ENCODE assay signal across 17 cellular contexts in the genomic region with DNA sequence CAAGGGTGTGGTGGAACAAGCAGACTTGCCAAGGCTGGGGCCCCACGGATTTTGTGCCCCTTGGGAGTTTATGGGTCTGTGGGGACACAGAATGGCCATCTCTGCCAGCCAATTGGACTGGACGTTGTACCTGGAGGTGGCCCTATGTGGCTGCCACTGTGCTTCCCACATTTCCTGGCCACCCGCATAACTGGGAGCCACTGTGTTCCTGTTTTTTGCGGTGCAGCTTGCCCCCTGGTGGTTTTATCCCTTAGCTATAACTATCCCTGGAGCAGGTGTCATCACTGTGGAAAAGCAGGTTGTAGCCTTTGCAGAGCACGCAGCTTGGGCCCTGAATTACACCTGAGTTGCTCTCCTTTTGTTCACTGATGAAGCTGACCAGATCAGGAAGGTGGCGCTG.
DNase-seq lines count a peak whose midpoint lies in the region; ATAC-seq, FAIRE-seq and TF ChIP-seq lines count a peak whose summit lies in the region.
"Had no signal": no experiment of that assay in that cellular context is flagged by ENCODE, and none has a peak within 500 bp of the region (broad histone marks: within the 10 kb centered on the region; RNA-seq: fewer than 3 reads in every experiment).

No MANE protein-coding gene starts in this region.

- peak; percentile 49 for DNase-seq in ELF-1 (ENCODE audit: low read depth, low spot score)
- DNase-seq in HT-29 (ENCODE audit: low spot score) = peak; percentile 35
- no peak for DNase-seq in stimulated activated CD4-positive, alpha-beta T cell treated with anti-CD3 and anti-CD28 coated beads, Interleukin-4, amount 100 ng/mL, for 24 hours
- no peak for DNase-seq in GM19239 (ENCODE audit: insufficient read length, low spot score)
- DNase-seq in type B pancreatic cell (ENCODE audit: extremely low spot score, unreplicated experiment) = no peak
- DNase-seq: activated CD4-positive, alpha-beta T cell treated with anti-CD3 and anti-CD28 coated beads for 48 hours; effector memory CD8-positive, alpha-beta T cell; glutamatergic neuron; lower lobe of right lung; NCI-H1930 had no signal

- H3K9me3 Mint-ChIP-seq in type B pancreatic cell = no peaks in the 10 kb centered on the region
- H3K9me3 Mint-ChIP-seq: effector memory CD8-positive, alpha-beta T cell; neural crest cell; T-helper 1 cell treated with Interleukin-12 subunit alpha and Interleukin-12 subunit beta and Interleukin-4 antibody, amounts not matched to agents 30 μg/mL and 1 μg/mL, for 36 hours had no signal

- no peak overlapping the region for H3K9ac ChIP-seq in liver (ENCODE audit: low read depth in 1 of 2, low read length in 2 of 2)

- no peak for FAIRE-seq in GM19239 (lab: Jason Lieb, UNC)
- FAIRE-seq: astrocyte, GM12892 had no signal

- H3K27me3 Mint-ChIP-seq in type B pancreatic cell = no peaks in the 10 kb centered on the region
- H3K27me3 Mint-ChIP-seq: effector memory CD8-positive, alpha-beta T cell had no signal

- TF ChIP-seq CTCF in liver (IDR thresholded peaks at IDR 0.05; ENCODE audit: low read depth, low read length, missing input control) (peak; percentile 58), type B pancreatic cell (conservative IDR thresholded peaks at IDR 0.05) (no peak)

- no peak overlapping the region for H3K4me3 Mint-ChIP-seq in type B pancreatic cell
- H3K4me3 Mint-ChIP-seq: effector memory CD8-positive, alpha-beta T cell; neural crest cell; T-helper 1 cell treated with Interleukin-12 subunit alpha and Interleukin-12 subunit beta and Interleukin-4 antibody, amounts not matched to agents 30 μg/mL and 1 μg/mL, for 36 hours had no signal

- 63% methylated on average over 6 of the region's 6 CpGs for WGBS in liver

- H3K27ac ChIP-seq in liver (ENCODE audit: low read depth in 1 of 2, low read length in 2 of 2) = no peak overlapping the region
- H3K27ac ChIP-seq: lower lobe of right lung had no signal

- ATAC-seq in SK-N-SH treated with all-trans-retinoic acid at 6 μM for 48 hours (peak; percentile 86), HG02678 (IDR thresholded peaks at IDR 0.05; ENCODE audit: unreplicated experiment) (no peak)
- ATAC-seq: effector memory CD8-positive, alpha-beta T cell; lower lobe of right lung had no signal

- no peak overlapping the region for H3K27ac Mint-ChIP-seq in type B pancreatic cell
- H3K27ac Mint-ChIP-seq: effector memory CD8-positive, alpha-beta T cell; T-helper 1 cell treated with Interleukin-12 subunit alpha and Interleukin-12 subunit beta and Interleukin-4 antibody, amounts not matched to agents 30 μg/mL and 1 μg/mL, for 36 hours had no signal

- H3K4me1 ChIP-seq in liver (ENCODE audit: control insufficient read depth in 4 of 4, insufficient read depth in 4 of 4, low read length in 3 of 4) = no peaks in the 10 kb centered on the region

- no peaks in the 10 kb centered on the region for H3K27me3 ChIP-seq in liver (ENCODE audit: control insufficient read depth in 4 of 4, insufficient read depth in 4 of 4, low read length in 3 of 4)

- no peaks in the 10 kb centered on the region for H3K4me1 Mint-ChIP-seq in type B pancreatic cell (ENCODE audit: unreplicated experiment)
- H3K4me1 Mint-ChIP-seq: neural crest cell had no signal

- H3K4me3 ChIP-seq in liver (ENCODE audit: low read depth in 1 of 3, low read length in 3 of 3) = no peak overlapping the region
- H3K4me3 ChIP-seq: lower lobe of right lung had no signal

- no peaks in the 10 kb centered on the region for H3K36me3 Mint-ChIP-seq in type B pancreatic cell

- H3K9me3 ChIP-seq in liver (ENCODE audit: control insufficient read depth in 4 of 4, low read length in 3 of 4) = no peaks in the 10 kb centered on the region
- H3K9me3 ChIP-seq: lower lobe of right lung had no signal

- peak; percentile 89 to 90 for TF ChIP-seq RAD21 in liver (IDR thresholded peaks at IDR 0.05)

- no peaks in the 10 kb centered on the region for H3K36me3 ChIP-seq in liver (ENCODE audit: control insufficient read depth in 4 of 4, insufficient read depth in 3 of 4, low read depth in 1 of 4, low read length in 3 of 4)
- H3K36me3 ChIP-seq: lower lobe of right lung had no signal

TF ChIP-seq in SK-N-SH treated with all-trans-retinoic acid at 6 μM for 48 hours, 23 proteins besides CTCF, POLR2A, EP300 and RAD21:
- no peak for TF ChIP-seq ZC3H10 (CRISPR knock-in tag; IDR thresholded peaks at IDR 0.05)
- no peak for TF ChIP-seq ZFP3 (CRISPR knock-in tag; IDR thresholded peaks at IDR 0.05)
- TF ChIP-seq TCF4 (CRISPR knock-in tag; IDR thresholded peaks at IDR 0.05; ENCODE audit: borderline replicate concordance) = no peak
- no peak for TF ChIP-seq PATZ1 (CRISPR knock-in tag; IDR thresholded peaks at IDR 0.05; ENCODE audit: borderline replicate concordance)

TF ChIP-seq in liver, 16 proteins besides CTCF, POLR2A, EP300 and RAD21:
- TF ChIP-seq, protein P1, sequence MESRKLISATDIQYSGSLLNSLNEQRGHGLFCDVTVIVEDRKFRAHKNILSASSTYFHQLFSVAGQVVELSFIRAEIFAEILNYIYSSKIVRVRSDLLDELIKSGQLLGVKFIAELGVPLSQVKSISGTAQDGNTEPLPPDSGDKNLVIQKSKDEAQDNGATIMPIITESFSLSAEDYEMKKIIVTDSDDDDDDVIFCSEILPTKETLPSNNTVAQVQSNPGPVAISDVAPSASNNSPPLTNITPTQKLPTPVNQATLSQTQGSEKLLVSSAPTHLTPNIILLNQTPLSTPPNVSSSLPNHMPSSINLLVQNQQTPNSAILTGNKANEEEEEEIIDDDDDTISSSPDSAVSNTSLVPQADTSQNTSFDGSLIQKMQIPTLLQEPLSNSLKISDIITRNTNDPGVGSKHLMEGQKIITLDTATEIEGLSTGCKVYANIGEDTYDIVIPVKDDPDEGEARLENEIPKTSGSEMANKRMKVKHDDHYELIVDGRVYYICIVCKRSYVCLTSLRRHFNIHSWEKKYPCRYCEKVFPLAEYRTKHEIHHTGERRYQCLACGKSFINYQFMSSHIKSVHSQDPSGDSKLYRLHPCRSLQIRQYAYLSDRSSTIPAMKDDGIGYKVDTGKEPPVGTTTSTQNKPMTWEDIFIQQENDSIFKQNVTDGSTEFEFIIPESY (IDR thresholded peaks at IDR 0.05) = no peak
- TF ChIP-seq HNF4A (conservative IDR thresholded peaks at IDR 0.05) (peak in 1 of 2 donors; percentile 26), TAF1 (conservative IDR thresholded peaks at IDR 0.05) (no peak)
TF ChIP-seq in liver: peak in this region for 1.

Comparison
In these comparisons a context has a peak if more than half of its experiments do, and no peak if none do; other contexts are left out.
1. DNase-seq: peak in ELF-1 (single experiment) and HT-29 (single experiment); none in stimulated activated CD4-positive, alpha-beta T cell treated with anti-CD3 and anti-CD28 coated beads, Interleukin-4, amount 100 ng/mL, for 24 hours (single experiment), GM19239 (single experiment) and type B pancreatic cell (single experiment).